In genomic region chr21:22297575-22297974, GRCh38 we compare ENCODE assay signal across 37 cellular contexts.
"Had no signal": no experiment of that assay in that cellular context is flagged by ENCODE, and none has a peak within 500 bp of the region (broad histone marks: within the 10 kb centered on the region; RNA-seq: fewer than 3 reads in every experiment).

No MANE protein-coding gene starts in this region.

- H3K36me3 ChIP-seq: ascending aorta, cardiac muscle cell had no signal

- H3K4me3 ChIP-seq: ascending aorta, cardiac muscle cell had no signal

- H3K27me3 Mint-ChIP-seq: activated B cell treated with CpG ODN at 0.5 μM for 24 hours; activated CD4-positive, alpha-beta memory T cell treated with anti-CD3 and anti-CD28 coated beads for 36 hours; activated CD4-positive, alpha-beta T cell treated with anti-CD3 and anti-CD28 coated beads, Interleukin-2, amount 10 ng/mL, durations not matched to agents 24 days and 14 days; activated CD8-positive, alpha-beta T cell treated with anti-CD3 and anti-CD28 coated beads for 36 hours; activated naive CD8-positive, alpha-beta T cell treated with anti-CD3 and anti-CD28 coated beads, Interleukin-2, amount 10 ng/mL, durations not matched to agents 7 days and 5 days; activated naive CD8-positive, alpha-beta T cell treated with anti-CD3 and anti-CD28 coated beads, Interleukin-2, amount 50 U/mL, for 24 hours; activated T-cell treated with anti-CD3 and anti-CD28 coated beads, Interleukin-2, amount 50 U/mL, for 24 hours; activated T-helper 17 cell treated with anti-CD3 and anti-CD28 coated beads, Interleukin-2, amount 50 U/mL, for 72 hours; brain; central memory CD8-positive, alpha-beta T cell had no signal

- H3K4me1 Mint-ChIP-seq: activated B cell treated with CpG ODN at 0.5 μM for 24 hours; activated CD4-positive, alpha-beta T cell treated with anti-CD3 and anti-CD28 coated beads, Interleukin-2, amount 10 ng/mL, durations not matched to agents 24 days and 14 days; activated naive CD8-positive, alpha-beta T cell treated with anti-CD3 and anti-CD28 coated beads, Interleukin-2, amount 10 ng/mL, durations not matched to agents 7 days and 5 days; activated naive CD8-positive, alpha-beta T cell treated with anti-CD3 and anti-CD28 coated beads, Interleukin-2, amount 50 U/mL, for 24 hours; activated T-helper 17 cell treated with anti-CD3 and anti-CD28 coated beads, Interleukin-2, amount 50 U/mL, for 72 hours; brain; central memory CD8-positive, alpha-beta T cell had no signal

- H3K27ac Mint-ChIP-seq: activated B cell treated with CpG ODN at 0.5 μM for 24 hours; activated CD4-positive, alpha-beta memory T cell treated with anti-CD3 and anti-CD28 coated beads for 36 hours; activated CD4-positive, alpha-beta T cell treated with anti-CD3 and anti-CD28 coated beads, Interleukin-2, amount 10 ng/mL, durations not matched to agents 24 days and 14 days; activated CD8-positive, alpha-beta T cell treated with anti-CD3 and anti-CD28 coated beads for 36 hours; activated naive CD4-positive, alpha-beta T cell treated with anti-CD3 and anti-CD28 coated beads for 36 hours; activated naive CD4-positive, alpha-beta T cell treated with anti-CD3 and anti-CD28 coated beads, Interleukin-2, amount 50 U/mL, for 72 hours; activated naive CD8-positive, alpha-beta T cell treated with anti-CD3 and anti-CD28 coated beads, Interleukin-2, amount 10 ng/mL, durations not matched to agents 7 days and 5 days; activated naive CD8-positive, alpha-beta T cell treated with anti-CD3 and anti-CD28 coated beads, Interleukin-2, amount 50 U/mL, for 24 hours; activated T-cell treated with anti-CD3 and anti-CD28 coated beads, Interleukin-2, amount 50 U/mL, for 24 hours; activated T-cell treated with anti-CD3 and anti-CD28 coated beads, Interleukin-2, amount 50 U/mL, for 72 hours; activated T-helper 1 cell treated with anti-CD3 and anti-CD28 coated beads, Interleukin-12 subunit alpha, Interleukin-12 subunit beta, Interleukin-2, Interleukin-4 antibody, amounts not matched to agents 30 ng/mL and 10 ng/mL and 1 ng/mL, durations not matched to agents 14 hours and 24 hours and 36 hours; activated T-helper 17 cell treated with anti-CD3 and anti-CD28 coated beads, Interleukin-2, amount 50 U/mL, for 72 hours; brain; T-helper 1 cell treated with Interleukin-12 subunit alpha and Interleukin-12 subunit beta and Interleukin-4 antibody, amounts not matched to agents 30 μg/mL and 1 μg/mL, for 36 hours; T-helper 2 cell treated with Interferon-gamma antibody and Interleukin-4, amounts not matched to agents 5 μg/mL and 100 μg/mL, for 36 hours had no signal

- DNase-seq: activated B cell treated with CpG ODN at 0.5 μM for 24 hours; activated CD4-positive, alpha-beta memory T cell treated with anti-CD3 and anti-CD28 coated beads for 36 hours; activated CD4-positive, alpha-beta T cell treated with anti-CD3 and anti-CD28 coated beads for 4 hours; activated CD4-positive, alpha-beta T cell treated with anti-CD3 and anti-CD28 coated beads, Interleukin-2, amount 10 ng/mL, durations not matched to agents 24 days and 14 days; activated CD4-positive, alpha-beta T cell treated with anti-CD3 and anti-CD28 coated beads, Interleukin-2, amount 50 U/mL, for 1 hour; activated CD4-positive, alpha-beta T cell treated with anti-CD3 and anti-CD28 coated beads, Interleukin-2, amount 50 U/mL, for 4 hours; activated CD4-positive, CD25-positive, alpha-beta regulatory T cell treated with anti-CD3 and anti-CD28 coated beads, Interleukin-2, amount 50 U/mL, for 72 hours; activated CD8-positive, alpha-beta memory T cell treated with anti-CD3 and anti-CD28 coated beads, Interleukin-2, amount 50 U/mL, for 48 hours; activated CD8-positive, alpha-beta T cell treated with anti-CD3 and anti-CD28 coated beads for 36 hours; activated effector memory CD4-positive, alpha-beta T cell treated with anti-CD3 and anti-CD28 coated beads, Interleukin-2, amount 50 U/mL, for 16 hours; activated gamma-delta T cell treated with Interleukin-2 at 50 U/mL for 16 hours; activated naive CD4-positive, alpha-beta T cell; activated naive CD4-positive, alpha-beta T cell treated with anti-CD3 and anti-CD28 coated beads for 36 hours; activated naive CD4-positive, alpha-beta T cell treated with anti-CD3 and anti-CD28 coated beads, Interleukin-2, amount 50 U/mL, for 16 hours; activated naive CD8-positive, alpha-beta T cell treated with anti-CD3 and anti-CD28 coated beads, Interleukin-2, amount 10 ng/mL, durations not matched to agents 7 days and 5 days; activated naive CD8-positive, alpha-beta T cell treated with anti-CD3 and anti-CD28 coated beads, Interleukin-2, amount 50 U/mL, for 24 hours; activated T-cell treated with anti-CD3 and anti-CD28 coated beads, Interleukin-2, amount 50 U/mL, for 24 hours; activated T-cell treated with anti-CD3 and anti-CD28 coated beads, Interleukin-2, amount 50 U/mL, for 72 hours; amygdala; anterior cingulate cortex; caudate nucleus; cerebellar nuclear complex; T-helper 1 cell; T-helper 2 cell; T-helper 9 cell had no signal

- H3K27me3 ChIP-seq: ascending aorta, cardiac muscle cell had no signal

- H3K4me3 Mint-ChIP-seq: activated B cell treated with CpG ODN at 0.5 μM for 24 hours; activated CD4-positive, alpha-beta memory T cell treated with anti-CD3 and anti-CD28 coated beads for 36 hours; activated CD4-positive, alpha-beta T cell treated with anti-CD3 and anti-CD28 coated beads, Interleukin-2, amount 10 ng/mL, durations not matched to agents 24 days and 14 days; activated CD8-positive, alpha-beta T cell treated with anti-CD3 and anti-CD28 coated beads for 36 hours; activated naive CD4-positive, alpha-beta T cell treated with anti-CD3 and anti-CD28 coated beads for 36 hours; activated naive CD8-positive, alpha-beta T cell treated with anti-CD3 and anti-CD28 coated beads, Interleukin-2, amount 10 ng/mL, durations not matched to agents 7 days and 5 days; activated naive CD8-positive, alpha-beta T cell treated with anti-CD3 and anti-CD28 coated beads, Interleukin-2, amount 50 U/mL, for 24 hours; activated T-cell treated with anti-CD3 and anti-CD28 coated beads, Interleukin-2, amount 50 U/mL, for 24 hours; activated T-cell treated with anti-CD3 and anti-CD28 coated beads, Interleukin-2, amount 50 U/mL, for 72 hours; activated T-helper 1 cell treated with anti-CD3 and anti-CD28 coated beads, Interleukin-12 subunit alpha, Interleukin-12 subunit beta, Interleukin-2, Interleukin-4 antibody, amounts not matched to agents 30 ng/mL and 10 ng/mL and 1 ng/mL, durations not matched to agents 14 hours and 24 hours and 36 hours; activated T-helper 17 cell treated with anti-CD3 and anti-CD28 coated beads, Interleukin-2, amount 50 U/mL, for 72 hours; brain; central memory CD8-positive, alpha-beta T cell; T-helper 1 cell treated with Interleukin-12 subunit alpha and Interleukin-12 subunit beta and Interleukin-4 antibody, amounts not matched to agents 30 μg/mL and 1 μg/mL, for 36 hours; T-helper 2 cell treated with Interferon-gamma antibody and Interleukin-4, amounts not matched to agents 5 μg/mL and 100 μg/mL, for 36 hours had no signal

- H3K4me1 ChIP-seq: ascending aorta had no signal

- H3K9me3 Mint-ChIP-seq: activated B cell treated with CpG ODN at 0.5 μM for 24 hours; activated naive CD4-positive, alpha-beta T cell treated with anti-CD3 and anti-CD28 coated beads for 36 hours; activated naive CD8-positive, alpha-beta T cell treated with anti-CD3 and anti-CD28 coated beads, Interleukin-2, amount 10 ng/mL, durations not matched to agents 7 days and 5 days; activated T-helper 17 cell treated with anti-CD3 and anti-CD28 coated beads, Interleukin-2, amount 50 U/mL, for 72 hours had no signal

- FAIRE-seq: bronchial epithelial cell, TTC549 had no signal

- H3K36me3 Mint-ChIP-seq: activated CD4-positive, alpha-beta memory T cell treated with anti-CD3 and anti-CD28 coated beads for 36 hours; activated naive CD4-positive, alpha-beta T cell treated with anti-CD3 and anti-CD28 coated beads, Interleukin-2, amount 50 U/mL, for 72 hours; activated naive CD8-positive, alpha-beta T cell treated with anti-CD3 and anti-CD28 coated beads, Interleukin-2, amount 10 ng/mL, durations not matched to agents 7 days and 5 days; brain had no signal

- H3K9me3 ChIP-seq: ascending aorta had no signal

- H3K27ac ChIP-seq: ascending aorta, cardiac muscle cell, VCaP had no signal

- ATAC-seq: activated CD8-positive, alpha-beta T cell treated with anti-CD3 and anti-CD28 coated beads for 36 hours; activated naive CD4-positive, alpha-beta T cell treated with anti-CD3 and anti-CD28 coated beads, Interleukin-2, amount 50 U/mL, for 72 hours; activated naive CD8-positive, alpha-beta T cell treated with anti-CD3 and anti-CD28 coated beads, Interleukin-2, amount 50 U/mL, for 24 hours; activated T-cell treated with anti-CD3 and anti-CD28 coated beads, Interleukin-2, amount 50 U/mL, for 72 hours; activated T-helper 17 cell treated with anti-CD3 and anti-CD28 coated beads, Interleukin-2, amount 50 U/mL, for 72 hours had no signal
